23 cellular contexts compared by ENCODE assay signal in the genomic region with DNA sequence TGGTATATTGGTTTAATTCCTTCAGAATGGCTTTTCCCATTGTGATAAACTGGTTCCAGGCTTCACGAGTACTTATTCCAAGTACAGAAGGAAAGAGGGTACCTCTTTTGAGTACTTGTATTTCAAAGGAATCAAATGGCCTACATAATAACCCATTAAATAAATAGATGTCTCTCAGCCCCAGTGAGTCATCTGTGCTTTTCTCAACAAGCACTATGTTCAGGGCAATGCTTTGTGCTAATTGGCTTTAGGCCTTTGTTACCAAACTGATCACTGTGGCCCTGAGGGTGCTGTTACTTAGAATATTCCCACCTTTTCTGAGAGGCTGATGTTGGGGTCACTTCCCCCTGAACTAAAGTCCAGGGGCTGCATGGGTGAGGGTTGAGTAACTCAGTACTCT.
"Had no signal": no experiment of that assay in that cellular context is flagged by ENCODE, and none has a peak within 500 bp of the region (broad histone marks: within the 10 kb centered on the region; RNA-seq: fewer than 3 reads in every experiment).

No MANE protein-coding gene starts in this region.

- H3K27ac ChIP-seq: colonic mucosa, tibial artery had no signal

- H3K4me3 ChIP-seq: colonic mucosa, lung, tibial artery had no signal

- H3K27me3 ChIP-seq: colonic mucosa, tibial artery had no signal

- ATAC-seq: activated CD8-positive, alpha-beta memory T cell treated with anti-CD3 and anti-CD28 coated beads, Interleukin-2, amount 10 ng/mL, durations not matched to agents 7 days and 5 days; activated T-helper 17 cell treated with anti-CD3 and anti-CD28 coated beads, Interleukin-2, amount 50 U/mL, for 72 hours; left colon had no signal

- DNase-seq: activated CD4-positive, alpha-beta memory T cell treated with anti-CD3 and anti-CD28 coated beads, Interleukin-2, amount 10 ng/mL, durations not matched to agents 7 days and 5 days; activated CD4-positive, alpha-beta T cell treated with anti-CD3 and anti-CD28 coated beads for 48 hours; activated CD4-positive, CD25-positive, alpha-beta regulatory T cell; activated CD8-positive, alpha-beta memory T cell treated with anti-CD3 and anti-CD28 coated beads, Interleukin-2, amount 10 ng/mL, durations not matched to agents 7 days and 5 days; activated naive CD4-positive, alpha-beta T cell; activated naive CD8-positive, alpha-beta T cell treated with anti-CD3 and anti-CD28 coated beads for 36 hours; activated T-cell treated with anti-CD3 and anti-CD28 coated beads, Interleukin-2, amount 50 U/mL, for 1 hour; amygdala; central memory CD4-positive, alpha-beta T cell; colonic mucosa; erythroblast; left colon; midbrain; nephron progenitor cell; nucleus accumbens; stimulated activated CD4-positive, alpha-beta T cell treated with anti-CD3 and anti-CD28 coated beads, Interleukin-2, amount 100 ng/mL, for 24 hours; stimulated activated naive CD4-positive, alpha-beta T cell treated with Interleukin-2 at 50 U/mL for 16 hours; substantia nigra; SW 1271; T-helper 2 cell; tibial artery had no signal

- H3K4me1 ChIP-seq: colonic mucosa had no signal

- H3K9me3 ChIP-seq: colonic mucosa had no signal

- H3K36me3 ChIP-seq: colonic mucosa had no signal
